19 cellular contexts compared by ENCODE assay signal in the genomic region with DNA sequence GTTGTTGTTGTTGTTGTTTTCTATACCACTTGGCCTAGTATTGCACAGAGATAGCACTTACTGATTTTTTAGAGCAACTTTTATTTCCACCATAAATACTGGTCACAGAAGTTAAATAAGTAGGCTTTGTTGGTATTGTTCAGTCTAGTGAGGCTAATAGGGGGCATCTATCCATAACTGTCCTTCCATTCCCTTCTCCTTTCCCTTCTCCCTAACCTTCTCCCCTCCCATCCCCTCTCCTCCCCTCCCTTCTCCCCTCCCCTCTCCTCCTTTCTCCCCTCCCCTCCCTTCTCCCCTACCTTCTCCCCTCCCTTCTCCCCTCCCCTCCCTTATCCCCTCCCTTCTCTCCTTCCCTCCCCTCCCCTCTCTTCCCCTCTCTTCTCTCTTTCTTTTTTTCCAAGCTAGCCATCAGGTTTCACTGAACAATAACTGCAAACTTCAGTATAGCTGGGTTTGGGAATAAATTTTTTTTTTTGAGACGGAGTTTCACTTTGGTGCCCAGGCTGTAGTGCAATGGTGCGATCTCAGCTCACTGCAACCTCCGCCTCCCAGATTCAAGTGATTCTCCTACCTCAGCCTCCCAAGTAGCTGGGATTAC. TPM values are rescaled to one million over a fixed set of nuclear protein-coding genes. Genes with fewer than 3 reads are reported as not detected.
DNase-seq lines count a peak whose midpoint lies in the region; ATAC-seq and TF ChIP-seq lines count a peak whose summit lies in the region.
"Had no signal": no experiment of that assay in that cellular context is flagged by ENCODE, and none has a peak within 500 bp of the region (broad histone marks: within the 10 kb centered on the region; RNA-seq: fewer than 3 reads in every experiment).

No MANE protein-coding gene starts in this region.

- no peaks in the 10 kb centered on the region for H3K36me3 ChIP-seq in CD8-positive, alpha-beta T cell (ENCODE audit: insufficient read depth, low read length)
- H3K36me3 ChIP-seq in SJCRH30: no peaks in the 10 kb centered on the region
- H3K36me3 ChIP-seq: BLaER1 treated with 17β-estradiol and CSF1 and Interleukin-3, amounts not matched to agents 10 nM and 100 nM; MG63 had no signal

- peaks cover 44% of the 10 kb centered on the region for H3K4me1 ChIP-seq in CD8-positive, alpha-beta T cell (ENCODE audit: insufficient read depth, low read length)
- H3K4me1 ChIP-seq in SJCRH30: no peaks in the 10 kb centered on the region

- CTCF ChIA-PET in activated CD8-positive, alpha-beta memory T cell treated with anti-CD3 and anti-CD28 coated beads, Interleukin-2, amount 10 ng/mL, durations not matched to agents 7 days and 5 days (lab: Charles Lee): interaction anchor here (1.2 to 1.6 kb wide), 4 partner anchors 20 to 161 kb away, joined by 3 to 4 read pairs (median 4); no protein-coding TSS in a partner anchor
- CTCF ChIA-PET in CD8-positive, alpha-beta T cell (lab: Charles Lee): interaction anchor here (0.9 to 1.6 kb wide), 3 partner anchors 30 to 58 kb away, joined by 3 to 4 read pairs (median 4); a partner anchor contains a TSS

- no peak for TF ChIP-seq CTCF in CD8-positive, alpha-beta T cell (IDR thresholded peaks at IDR 0.05)

- POLR2A ChIA-PET in CD8-positive, alpha-beta T cell (lab: Charles Lee): no interaction called here

- no peak for ATAC-seq in activated CD8-positive, alpha-beta memory T cell treated with anti-CD3 and anti-CD28 coated beads, Interleukin-2, amount 10 ng/mL, durations not matched to agents 7 days and 5 days
- ATAC-seq in CD8-positive, alpha-beta T cell: no peak
- ATAC-seq in central memory CD8-positive, alpha-beta T cell (replicated peaks; ENCODE audit: extremely low read depth, poor library complexity, severe bottlenecking): no peak
- ATAC-seq in natural killer cell treated with Interleukin-12 subunit alpha and Interleukin-12 subunit beta and Interleukin-15 and Interleukin-18, amount 100 ng/mL, for 72 hours: no peak
- ATAC-seq in HG03196 (IDR thresholded peaks at IDR 0.05; ENCODE audit: unreplicated experiment): no peak
- ATAC-seq: Panc1 had no signal

- no peaks in the 10 kb centered on the region for H3K27me3 Mint-ChIP-seq in activated CD8-positive, alpha-beta memory T cell treated with anti-CD3 and anti-CD28 coated beads, Interleukin-2, amount 10 ng/mL, durations not matched to agents 7 days and 5 days
- H3K27me3 Mint-ChIP-seq in CD8-positive, alpha-beta T cell (ENCODE audit: low read depth): no peaks in the 10 kb centered on the region
- no peaks in the 10 kb centered on the region for H3K27me3 Mint-ChIP-seq in central memory CD8-positive, alpha-beta T cell
- H3K27me3 Mint-ChIP-seq in natural killer cell treated with Interleukin-12 subunit alpha and Interleukin-12 subunit beta and Interleukin-15 and Interleukin-18, amount 100 ng/mL, for 72 hours: no peaks in the 10 kb centered on the region

- peaks cover 26% of the 10 kb centered on the region for H3K4me1 Mint-ChIP-seq in activated CD8-positive, alpha-beta memory T cell treated with anti-CD3 and anti-CD28 coated beads, Interleukin-2, amount 10 ng/mL, durations not matched to agents 7 days and 5 days
- peaks cover 66% of the 10 kb centered on the region for H3K4me1 Mint-ChIP-seq in CD8-positive, alpha-beta T cell (ENCODE audit: low read depth)
- peaks cover 67% of the 10 kb centered on the region for H3K4me1 Mint-ChIP-seq in central memory CD8-positive, alpha-beta T cell
- H3K4me1 Mint-ChIP-seq in natural killer cell treated with Interleukin-12 subunit alpha and Interleukin-12 subunit beta and Interleukin-15 and Interleukin-18, amount 100 ng/mL, for 72 hours (ENCODE audit: low read depth in 2 of 2): peaks cover 45 to 51% of the 10 kb centered on the region in 2 donors

- H3K9me3 ChIP-seq in CD8-positive, alpha-beta T cell (ENCODE audit: low read length): no peaks in the 10 kb centered on the region
- no peaks in the 10 kb centered on the region for H3K9me3 ChIP-seq in SJCRH30 (replicated peaks)
- H3K9me3 ChIP-seq: BLaER1 treated with 17β-estradiol and CSF1 and Interleukin-3, amounts not matched to agents 10 nM and 100 nM; Caco-2; MG63 had no signal

- no peaks in the 10 kb centered on the region for H3K27me3 ChIP-seq in CD8-positive, alpha-beta T cell (ENCODE audit: insufficient read depth, low read length)
- H3K27me3 ChIP-seq in SJCRH30: no peaks in the 10 kb centered on the region
- H3K27me3 ChIP-seq: BLaER1 treated with 17β-estradiol and CSF1 and Interleukin-3, amounts not matched to agents 10 nM and 100 nM; MG63 had no signal

- H3K4me3 Mint-ChIP-seq in activated CD8-positive, alpha-beta memory T cell treated with anti-CD3 and anti-CD28 coated beads, Interleukin-2, amount 10 ng/mL, durations not matched to agents 7 days and 5 days: no peak overlapping the region
- H3K4me3 Mint-ChIP-seq in CD8-positive, alpha-beta T cell: no peak overlapping the region
- no peak overlapping the region for H3K4me3 Mint-ChIP-seq in central memory CD8-positive, alpha-beta T cell
- no peak overlapping the region for H3K4me3 Mint-ChIP-seq in natural killer cell treated with Interleukin-12 subunit alpha and Interleukin-12 subunit beta and Interleukin-15 and Interleukin-18, amount 100 ng/mL, for 72 hours
- H3K4me3 Mint-ChIP-seq: HFFc6 had no signal

- H3K36me3 Mint-ChIP-seq in activated CD8-positive, alpha-beta memory T cell treated with anti-CD3 and anti-CD28 coated beads, Interleukin-2, amount 10 ng/mL, durations not matched to agents 7 days and 5 days: peaks cover 2% of the 10 kb centered on the region
- H3K36me3 Mint-ChIP-seq in CD8-positive, alpha-beta T cell: peaks cover 7% of the 10 kb centered on the region
- H3K36me3 Mint-ChIP-seq in central memory CD8-positive, alpha-beta T cell (ENCODE audit: insufficient read depth): no peaks in the 10 kb centered on the region
- no peaks in the 10 kb centered on the region for H3K36me3 Mint-ChIP-seq in natural killer cell treated with Interleukin-12 subunit alpha and Interleukin-12 subunit beta and Interleukin-15 and Interleukin-18, amount 100 ng/mL, for 72 hours

- no peak overlapping the region for H3K27ac ChIP-seq in CD8-positive, alpha-beta T cell (ENCODE audit: low read depth, low read length)
- no peak overlapping the region for H3K27ac ChIP-seq in SJCRH30

- H3K27ac Mint-ChIP-seq in activated CD8-positive, alpha-beta memory T cell treated with anti-CD3 and anti-CD28 coated beads, Interleukin-2, amount 10 ng/mL, durations not matched to agents 7 days and 5 days: peak overlapping the region; percentile 45
- H3K27ac Mint-ChIP-seq in CD8-positive, alpha-beta T cell: peak overlapping the region; percentile 10
- H3K27ac Mint-ChIP-seq in central memory CD8-positive, alpha-beta T cell (ENCODE audit: low read depth): peak overlapping the region; percentile 56
- peak overlapping the region; percentile 38 to 61 for H3K27ac Mint-ChIP-seq in natural killer cell treated with Interleukin-12 subunit alpha and Interleukin-12 subunit beta and Interleukin-15 and Interleukin-18, amount 100 ng/mL, for 72 hours
- H3K27ac Mint-ChIP-seq: HFFc6 had no signal

- DNase-seq in activated CD8-positive, alpha-beta memory T cell treated with anti-CD3 and anti-CD28 coated beads, Interleukin-2, amount 10 ng/mL, durations not matched to agents 7 days and 5 days: no peak
- DNase-seq in activated CD8-positive, alpha-beta memory T cell treated with anti-CD3 and anti-CD28 coated beads, Interleukin-2, amount 50 U/mL, for 4 hours: no peak
- no peak for DNase-seq in CD8-positive, alpha-beta T cell
- DNase-seq in central memory CD8-positive, alpha-beta T cell (ENCODE audit: low spot score in 2 of 2): no peak
- no peak for DNase-seq in natural killer cell treated with Interleukin-12 subunit alpha and Interleukin-12 subunit beta and Interleukin-15 and Interleukin-18, amount 100 ng/mL, for 72 hours (ENCODE audit: low spot score)
- no peak for DNase-seq in SJCRH30
- DNase-seq in stimulated activated CD8-positive, alpha-beta memory T cell treated with anti-CD3 and anti-CD28 coated beads, Interleukin-4, amount 100 ng/mL, for 48 hours: no peak
- DNase-seq: Caco-2, DMS153, HFFc6, Karpas-422, MG63, NCI-H1092 treated with DMSO at 0.1 percent for 48 hours, NCI-H1694, NCI-H2227 treated with DMSO at 0.1 percent for 48 hours, NCI-H524 had no signal

- intact Hi-C loops in CD8-positive, alpha-beta T cell (cut with DNase I, micrococcal nuclease): loop anchor here in 1 of 2 experiments (2.0 kb wide), 1 partner anchor 15 kb away; no protein-coding TSS in a partner anchor

- no peak overlapping the region for H3K4me3 ChIP-seq in CD8-positive, alpha-beta T cell (ENCODE audit: low read depth, low read length)
- no peak overlapping the region for H3K4me3 ChIP-seq in SJCRH30
- H3K4me3 ChIP-seq: BLaER1 treated with 17β-estradiol and CSF1 and Interleukin-3, amounts not matched to agents 10 nM and 100 nM; MG63 had no signal

- no peaks in the 10 kb centered on the region for H3K9me3 Mint-ChIP-seq in activated CD8-positive, alpha-beta memory T cell treated with anti-CD3 and anti-CD28 coated beads, Interleukin-2, amount 10 ng/mL, durations not matched to agents 7 days and 5 days (ENCODE audit: low read depth)
- no peaks in the 10 kb centered on the region for H3K9me3 Mint-ChIP-seq in CD8-positive, alpha-beta T cell
- H3K9me3 Mint-ChIP-seq in central memory CD8-positive, alpha-beta T cell: no peaks in the 10 kb centered on the region
- H3K9me3 Mint-ChIP-seq in natural killer cell treated with Interleukin-12 subunit alpha and Interleukin-12 subunit beta and Interleukin-15 and Interleukin-18, amount 100 ng/mL, for 72 hours: no peaks in the 10 kb centered on the region
- H3K9me3 Mint-ChIP-seq: HFFc6 had no signal

RNA-seq across cellular contexts. Expression of a gene that starts 56.5 kb away (rescaled TPM):
- total RNA-seq in activated CD8-positive, alpha-beta memory T cell treated with anti-CD3 and anti-CD28 coated beads, Interleukin-2, amount 10 ng/mL, durations not matched to agents 7 days and 5 days: 100 to 1,000 TPM in 1 of 2 experiments, 10 to 100 TPM in 1; 83.5 to 104 TPM
- total RNA-seq in CD8-positive, alpha-beta T cell: 10 to 100 TPM; 72.5 to 84.3 TPM
- 10 to 100 TPM; 83.9 to 85.9 TPM for total RNA-seq in natural killer cell treated with Interleukin-12 subunit alpha and Interleukin-12 subunit beta and Interleukin-15 and Interleukin-18, amount 100 ng/mL, for 72 hours
- total RNA-seq in SJCRH30 (2014; rRNA removed; shearing (Covaris generic)): 12.9 and 14.7 TPM in 2 replicates
